In the genomic region with DNA sequence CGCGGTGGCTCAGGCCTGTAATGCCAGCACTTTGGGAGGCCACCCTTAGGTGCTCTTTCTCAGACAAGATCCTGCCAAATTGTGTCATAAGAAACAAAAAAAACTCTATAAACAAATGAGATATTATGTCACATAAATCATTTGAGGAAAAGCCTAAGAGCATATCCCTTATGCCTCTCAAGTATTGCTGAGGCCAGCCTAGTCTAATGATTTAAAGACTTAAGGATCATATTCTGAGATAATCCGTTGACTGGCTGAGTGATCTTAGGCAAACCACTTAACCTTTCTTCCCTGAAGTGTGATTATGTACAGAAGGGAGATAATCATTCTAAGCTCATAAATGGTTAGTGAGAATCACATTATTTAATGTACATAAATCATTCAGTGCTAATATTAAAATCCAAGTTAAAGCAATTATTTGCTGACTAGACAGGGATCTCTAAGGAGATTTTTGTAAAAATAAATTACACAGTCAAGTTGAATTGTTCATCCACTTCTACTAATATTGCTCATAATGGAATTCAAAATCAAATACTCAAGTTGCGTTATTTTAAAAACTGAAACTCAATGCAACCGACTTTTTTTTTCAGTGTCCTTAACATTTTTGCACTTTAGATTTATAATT, we compare ENCODE assay signal across 1 cellular context.
TF ChIP-seq lines count a peak whose summit lies in the region.

No MANE protein-coding gene starts in this region.

TF ChIP-seq in IMR-90, 13 proteins besides CTCF, POLR2A, EP300 and RAD21 (continued from another document):
- no peak for TF ChIP-seq MXI1 (IDR thresholded peaks at IDR 0.05; ENCODE audit: borderline replicate concordance, low read depth, low read length)
- no peak for TF ChIP-seq FOS (IDR thresholded peaks at IDR 0.05; ENCODE audit: low read depth, low read length)
